Comparison of ENCODE assay signal across 23 cellular contexts in genomic region chr6:31949926-31950548, GRCh38. TPM values are rescaled to one million over a fixed set of nuclear protein-coding genes. Genes with fewer than 3 reads are reported as not detected.
DNase-seq lines count a peak whose midpoint lies in the region; ATAC-seq, FAIRE-seq and TF ChIP-seq lines count a peak whose summit lies in the region.
"Had no signal": no experiment of that assay in that cellular context is flagged by ENCODE, and none has a peak within 500 bp of the region (broad histone marks: within the 10 kb centered on the region; RNA-seq: fewer than 3 reads in every experiment).

No MANE protein-coding gene starts in this region.

- H3K4me1 ChIP-seq in HepG2 (ENCODE audit: insufficient read depth, low read length) (peaks cover 50% of the 10 kb centered on the region), right lobe of liver (peaks cover 0 to 20% (median 2%) of the 10 kb centered on the region in 4 donors), aorta (ENCODE audit: control insufficient read depth in 1 of 2, insufficient read depth in 2 of 2, low read length in 2 of 2) (no peaks in the 10 kb centered on the region)

- no peak overlapping the region for H3K27ac Mint-ChIP-seq in endothelial cell (ENCODE audit: unreplicated experiment)

- H3K27ac ChIP-seq in HepG2 (ENCODE audit: extremely low read length, insufficient read depth, low read length) (no peak overlapping the region), right lobe of liver (no peak overlapping the region), aorta (ENCODE audit: low read depth in 1 of 2, low read length in 2 of 2) (no peak overlapping the region)
- H3K27ac ChIP-seq: ascending aorta; BLaER1 treated with 17β-estradiol and CSF1 and Interleukin-3, amounts not matched to agents 10 nM and 100 nM; Peyer's patch; SJSA1; tibial artery had no signal

- FAIRE-seq in HepG2 (lab: Jason Lieb, UNC), result no peak
- no peak for FAIRE-seq in GM12892 (lab: Jason Lieb, UNC)

- H3K4me2 ChIP-seq in HepG2 (ENCODE audit: low read depth, low read length), result no peak overlapping the region

- H3K36me3 ChIP-seq in HepG2 (replicated peaks in 1 of 2; ENCODE audit: control insufficient read depth in 1 of 2, insufficient read depth in 2 of 2, low read length in 2 of 2) (peaks cover 33 to 78% of the 10 kb centered on the region in 2 experiments), right lobe of liver (peaks cover 0 to 76% (median 31%) of the 10 kb centered on the region in 4 donors), aorta (ENCODE audit: control insufficient read depth in 1 of 2, insufficient read depth in 2 of 2, low read length in 1 of 2) (peaks cover 0 to 6% of the 10 kb centered on the region in 2 donors)

- peaks cover 22% of the 10 kb centered on the region for H3K79me2 ChIP-seq in HepG2 (ENCODE audit: insufficient read depth, low read length)

- TF ChIP-seq CTCF in HepG2 (CRISPR knock-in tag; IDR thresholded peaks at IDR 0.05) (no peak), right lobe of liver (IDR thresholded peaks at IDR 0.05) (no peak), endothelial cell (IDR thresholded peaks at IDR 0.05; ENCODE audit: unreplicated experiment) (no peak)

- peaks cover 19% of the 10 kb centered on the region for H3K27me3 Mint-ChIP-seq in endothelial cell (ENCODE audit: unreplicated experiment)

- no peaks in the 10 kb centered on the region for H4K20me1 ChIP-seq in HepG2 (ENCODE audit: insufficient read depth, low read length)

- H3K9ac ChIP-seq in HepG2 (ENCODE audit: insufficient read depth, low read depth, low read length), result no peak overlapping the region
- H3K9ac ChIP-seq: BLaER1 treated with 17β-estradiol and CSF1 and Interleukin-3, amounts not matched to agents 10 nM and 100 nM had no signal

- H3K4me3 Mint-ChIP-seq in endothelial cell (ENCODE audit: unreplicated experiment), result peak overlapping the region; percentile 60
- H3K4me3 Mint-ChIP-seq: neural crest cell had no signal

- ATAC-seq in HepG2 (no peak), right lobe of liver (no peak), aorta (ENCODE audit: low FRiP score) (no peak)
- ATAC-seq: activated naive CD4-positive, alpha-beta T cell treated with anti-CD3 and anti-CD28 coated beads, Interleukin-2, amount 50 U/mL, for 72 hours; sciatic nerve; stimulated activated naive CD8-positive, alpha-beta T cell treated with anti-CD3 and anti-CD28 coated beads, Interleukin-15, Interleukin-2, amounts not matched to agents 100 U/mL and 50 U/mL, for 24 hours had no signal

- intact Hi-C loops in HepG2 (cut with micrococcal nuclease; ENCODE audit: unreplicated experiment), result loop anchor here (10.0 kb wide), 1 partner anchor 115 kb away; no protein-coding TSS in a partner anchor
- intact Hi-C loops in right lobe of liver (cut with DNase I), result loop anchor here in 1 of 2 donors (10.0 kb wide), 1 partner anchor 45 kb away; the partner anchor contains the start of gene ZBTB12
- intact Hi-C loops in aorta (cut with DNase I), result loop anchor here (5.0 kb wide), 3 partner anchors 48 to 268 kb away; partner anchors contain the start of genes ZBTB12 (in 2 of the 2), DDAH2 (in 1 of the 2) and LY6G5C (in 1 of the 2)

- H3K9me3 ChIP-seq in HepG2 (ENCODE audit: low read length) (no peaks in the 10 kb centered on the region), right lobe of liver (no peaks in the 10 kb centered on the region), aorta (ENCODE audit: control insufficient read depth, low read length) (no peaks in the 10 kb centered on the region)
- H3K9me3 ChIP-seq: ascending aorta; BLaER1 treated with 17β-estradiol and CSF1 and Interleukin-3, amounts not matched to agents 10 nM and 100 nM; Peyer's patch; SJSA1; tibial artery had no signal

- no peak overlapping the region for H2AFZ ChIP-seq in HepG2 (ENCODE audit: low read length)

- TF ChIP-seq RAD21 in HepG2 (CRISPR knock-in tag; IDR thresholded peaks at IDR 0.05), result no peak

- H3K9me3 Mint-ChIP-seq in endothelial cell (ENCODE audit: unreplicated experiment), result no peaks in the 10 kb centered on the region
- H3K9me3 Mint-ChIP-seq: activated naive CD4-positive, alpha-beta T cell treated with anti-CD3 and anti-CD28 coated beads, Interleukin-2, amount 50 U/mL, for 72 hours had no signal

- peaks cover 30% of the 10 kb centered on the region for H3K36me3 Mint-ChIP-seq in endothelial cell (ENCODE audit: low read depth, unreplicated experiment)

- no peak for TF ChIP-seq EP300 in HepG2 (IDR thresholded peaks at IDR 0.05; ENCODE audit: low read depth in 2 of 2, low read length in 2 of 2)
- TF ChIP-seq EP300 in HepG2 (CRISPR knock-in tag; IDR thresholded peaks at IDR 0.05; ENCODE audit: borderline replicate concordance), result no peak

- no peak for DNase-seq in HepG2 (ENCODE audit: low spot score)
- DNase-seq in right lobe of liver, result no peak
- no peak for DNase-seq in endothelial cell (ENCODE audit: low spot score)
- DNase-seq in aorta, result peak; percentile 10 to 32
- no peak for DNase-seq in GM12892 (ENCODE audit: insufficient read length)
- no peak for DNase-seq in anterior cingulate cortex (lab: John Stamatoyannopoulos, UW)
- DNase-seq: activated CD4-positive, alpha-beta T cell treated with anti-CD3 and anti-CD28 coated beads for 1 hour; dorsolateral prefrontal cortex; kidney glomerular epithelial cell; NCI-H187; NCI-H2171 treated with DMSO at 0.1 percent for 48 hours; NCI-H524; NK-92 treated with Interleukin-12 subunit alpha and Interleukin-12 subunit beta, amount 100 ng/mL, for 24 hours; Peyer's patch; stimulated activated naive CD8-positive, alpha-beta T cell treated with anti-CD3 and anti-CD28 coated beads, Interleukin-15, Interleukin-2, amounts not matched to agents 100 U/mL and 50 U/mL, for 24 hours; tibial artery had no signal

- in situ Hi-C loops in HepG2 (cut with HindIII; ENCODE audit: extremely low pct_ligation_motif_present, low pct_unique_long_range_greater_than_20kb), result loop anchor here (5.0 kb wide), 1 partner anchor 48 kb away; the partner anchor contains the start of gene ZBTB12

- POLR2A ChIA-PET in HepG2 (lab: Yijun Ruan, JAX), result interaction anchor here (0.6 to 6.3 kb wide), 11 partner anchors 9 to 84 kb away, joined by 3 to 69 read pairs (median 18); partner anchors contain the start of genes C2, EHMT2, NELFE and SKIC2

- WGBS in HepG2 (ENCODE audit: low lambda C conversion rate), result 87% methylated on average over 7 of the region's 7 CpGs
- 78% methylated on average over 7 of the region's 7 CpGs for WGBS in right lobe of liver (ENCODE audit: insufficient coverage, low coverage, low lambda C conversion rate, missing lambda C conversion rate)
- 76 to 81% methylated on average over 7 of the region's 7 CpGs for WGBS in aorta, 2 donors

- peak in 1 of 2 experiments; percentile 26; a peak in 1 of 4 replicates for TF ChIP-seq POLR2A in HepG2 (IDR thresholded peaks at IDR 0.05; ENCODE audit: insufficient read depth in 1 of 2, low read depth in 2 of 2, low read length in 2 of 2)
- TF ChIP-seq POLR2A in right lobe of liver (IDR thresholded peaks at IDR 0.05), result no peak
- TF ChIP-seq POLR2A in GM12892 (IDR thresholded peaks at IDR 0.05; ENCODE audit: low read depth, low read length), result no peak

- H3K4me3 ChIP-seq in HepG2 (replicated peaks in 1 of 3; ENCODE audit: insufficient read depth in 1 of 3, low read depth in 2 of 3, low read length in 3 of 3) (no peak overlapping the region), right lobe of liver (no peak overlapping the region), aorta (ENCODE audit: low read length in 2 of 2) (no peak overlapping the region)
- H3K4me3 ChIP-seq: ascending aorta; BLaER1 treated with 17β-estradiol and CSF1 and Interleukin-3, amounts not matched to agents 10 nM and 100 nM; dorsolateral prefrontal cortex; lung; Peyer's patch; SJSA1; tibial artery had no signal

- no peaks in the 10 kb centered on the region; a peak in 1 of 5 replicates for H3K27me3 ChIP-seq in HepG2 (ENCODE audit: control insufficient read depth in 1 of 2, insufficient read depth in 2 of 2, low read length in 2 of 2)
- no peaks in the 10 kb centered on the region for H3K27me3 ChIP-seq in right lobe of liver
- H3K27me3 ChIP-seq in aorta (ENCODE audit: control insufficient read depth in 1 of 2, insufficient read depth in 2 of 2, low read length in 1 of 2), result no peaks in the 10 kb centered on the region
- H3K27me3 ChIP-seq: ascending aorta; BLaER1 treated with 17β-estradiol and CSF1 and Interleukin-3, amounts not matched to agents 10 nM and 100 nM; dorsolateral prefrontal cortex; Peyer's patch; SJSA1; tibial artery had no signal

- CTCF ChIA-PET in HepG2 (lab: Yijun Ruan, JAX; ENCODE audit: low intra/inter-chr PET ratio, low total read pairs), result no interaction called here

- no TSS peak for BruUV-seq in HepG2 (replicated peaks; lab: Mats Ljungman, UMichigan)

- peaks cover 2% of the 10 kb centered on the region for H3K4me1 Mint-ChIP-seq in endothelial cell (ENCODE audit: unreplicated experiment)
- H3K4me1 Mint-ChIP-seq: neural crest cell had no signal

RNA-seq across cellular contexts. Expression of gene CFB, which starts 4.1 kb away (rescaled TPM):
- 71.1 and 171 TPM in 2 replicates for total RNA-seq in HepG2 (2016; rRNA removed; fragmentation: Illumina TruSeq; extraction: Trizol)
- total RNA-seq in HepG2 (2016; cell fraction: cytosol; rRNA removed; fragmentation: Illumina TruSeq; extraction: Trizol; ENCODE audit: low read depth), result 36.8 and 37.7 TPM in 2 replicates
- total RNA-seq in HepG2 (2016; cell fraction: insoluble cytoplasmic fraction; rRNA removed; fragmentation: Illumina TruSeq; extraction: Trizol), result 65.1 and 180 TPM in 2 replicates
- total RNA-seq in HepG2 (2016; cell fraction: membrane; rRNA removed; fragmentation: Illumina TruSeq; extraction: Trizol), result 37.5 and 44.4 TPM in 2 replicates
- 202 and 235 TPM in 2 replicates for total RNA-seq in HepG2 (2016; cell fraction: nucleus; rRNA removed; fragmentation: Illumina TruSeq; extraction: Trizol)
- polyA plus RNA-seq in HepG2 (2011; rRNA removed), result 513 and 772 TPM in 2 replicates
- polyA plus RNA-seq in HepG2 (2011; cell fraction: cytosol; rRNA removed), result 355 and 506 TPM in 2 replicates
- polyA plus RNA-seq in HepG2 (2011; cell fraction: nucleus; rRNA removed), result 3,065 and 3,175 TPM in 2 replicates
- polyA plus RNA-seq in HepG2 (2012), result 460 and 611 TPM in 2 replicates
- 25.3 and 27.9 TPM in 2 replicates for polyA plus RNA-seq in HepG2 (2016; cell fraction: cytosol; fragmentation: Illumina TruSeq; extraction: Trizol; ENCODE audit: low read depth)
- 66.3 and 72.4 TPM in 2 replicates for polyA plus RNA-seq in HepG2 (2016; cell fraction: insoluble cytoplasmic fraction; fragmentation: Illumina TruSeq; extraction: Trizol; ENCODE audit: low read depth)
- polyA plus RNA-seq in HepG2 (2016; cell fraction: membrane; fragmentation: Illumina TruSeq; extraction: Trizol; ENCODE audit: low read depth), result 31.9 and 32.4 TPM in 2 replicates
- polyA plus RNA-seq in HepG2 (2016; cell fraction: nucleus; fragmentation: Illumina TruSeq; extraction: Trizol; ENCODE audit: insufficient read depth, low read depth), result 450 and 455 TPM in 2 replicates
- polyA minus RNA-seq in HepG2 (2011; rRNA and poly(A)+ RNA removed; ENCODE audit: low replicate concordance), result 88.1 and 583 TPM in 2 replicates
- polyA minus RNA-seq in HepG2 (2011; cell fraction: cytosol; rRNA and poly(A)+ RNA removed), result 179 and 284 TPM in 2 replicates
- polyA minus RNA-seq in HepG2 (2011; cell fraction: nucleus; rRNA and poly(A)+ RNA removed), result 584 and 876 TPM in 2 replicates
- total RNA-seq in right lobe of liver, result 1,000 to 10,000 TPM; 1,939 to 4,112 (median 3,131) TPM
- total RNA-seq in endothelial cell (ENCODE audit: unreplicated experiment), result not detected
- total RNA-seq in aorta, result 100 to 1,000 TPM in 1 of 2 donors, 10 to 100 TPM in 1; 56.7 to 141 TPM
- polyA plus RNA-seq in aorta, result 10 to 100 TPM; 26.4 to 90.4 TPM
- polyA plus RNA-seq in GM12892 (2012; ENCODE audit: missing spikeins), result 1.4 TPM
- total RNA-seq: neural crest cell had no signal

RNA-seq across cellular contexts. Expression of gene NELFE, which starts 8.7 kb away (rescaled TPM):
- total RNA-seq in HepG2 (2016; rRNA removed; fragmentation: Illumina TruSeq; extraction: Trizol), result 69.8 and 80.4 TPM in 2 replicates
- total RNA-seq in HepG2 (2016; cell fraction: cytosol; rRNA removed; fragmentation: Illumina TruSeq; extraction: Trizol; ENCODE audit: low read depth), result 16.4 and 17.3 TPM in 2 replicates
- total RNA-seq in HepG2 (2016; cell fraction: insoluble cytoplasmic fraction; rRNA removed; fragmentation: Illumina TruSeq; extraction: Trizol), result 74.0 and 80.6 TPM in 2 replicates
- 26.9 and 28.4 TPM in 2 replicates for total RNA-seq in HepG2 (2016; cell fraction: membrane; rRNA removed; fragmentation: Illumina TruSeq; extraction: Trizol)
- total RNA-seq in HepG2 (2016; cell fraction: nucleus; rRNA removed; fragmentation: Illumina TruSeq; extraction: Trizol), result 42.0 and 51.8 TPM in 2 replicates
- 51.3 and 57.3 TPM in 2 replicates for polyA plus RNA-seq in HepG2 (2011; rRNA removed)
- 47.6 and 49.7 TPM in 2 replicates for polyA plus RNA-seq in HepG2 (2011; cell fraction: cytosol; rRNA removed)
- polyA plus RNA-seq in HepG2 (2011; cell fraction: nucleus; rRNA removed), result 88.2 and 90.6 TPM in 2 replicates
- polyA plus RNA-seq in HepG2 (2012), result 44.8 and 55.5 TPM in 2 replicates
- 23.1 and 27.4 TPM in 2 replicates for polyA plus RNA-seq in HepG2 (2016; cell fraction: cytosol; fragmentation: Illumina TruSeq; extraction: Trizol; ENCODE audit: low read depth)
- 108 and 114 TPM in 2 replicates for polyA plus RNA-seq in HepG2 (2016; cell fraction: insoluble cytoplasmic fraction; fragmentation: Illumina TruSeq; extraction: Trizol; ENCODE audit: low read depth)
- polyA plus RNA-seq in HepG2 (2016; cell fraction: membrane; fragmentation: Illumina TruSeq; extraction: Trizol; ENCODE audit: low read depth), result 26.7 and 29.7 TPM in 2 replicates
- 92.2 and 97.8 TPM in 2 replicates for polyA plus RNA-seq in HepG2 (2016; cell fraction: nucleus; fragmentation: Illumina TruSeq; extraction: Trizol; ENCODE audit: insufficient read depth, low read depth)
- polyA minus RNA-seq in HepG2 (2011; rRNA and poly(A)+ RNA removed; ENCODE audit: low replicate concordance), result 21.2 and 60.8 TPM in 2 replicates
- polyA minus RNA-seq in HepG2 (2011; cell fraction: cytosol; rRNA and poly(A)+ RNA removed), result 19.5 and 20.9 TPM in 2 replicates
- 23.2 and 28.1 TPM in 2 replicates for polyA minus RNA-seq in HepG2 (2011; cell fraction: nucleus; rRNA and poly(A)+ RNA removed)
- 10 to 100 TPM in 5 of 6 experiments, 1 to 10 TPM in 1; 9.3 to 33.8 (median 18.3) TPM for total RNA-seq in right lobe of liver
- total RNA-seq in endothelial cell (ENCODE audit: unreplicated experiment), result 47.8 TPM
- total RNA-seq in aorta, result 10 to 100 TPM; 42.2 to 55.5 TPM
- 10 to 100 TPM; 61.9 to 71.5 TPM for polyA plus RNA-seq in aorta
- 51.4 TPM for polyA plus RNA-seq in GM12892 (2012; ENCODE audit: missing spikeins)

RNA-seq across cellular contexts. Expression of gene SKIC2, which starts 8.9 kb away (rescaled TPM):
- total RNA-seq in HepG2 (2016; rRNA removed; fragmentation: Illumina TruSeq; extraction: Trizol) (59.7 and 67.1 TPM in 2 replicates), right lobe of liver (10 to 100 TPM; 26.3 to 73.1 (median 47.1) TPM), endothelial cell (ENCODE audit: unreplicated experiment) (63.4 TPM), aorta (10 to 100 TPM; 53.8 to 90.3 TPM)
- 7.6 and 9.8 TPM in 2 replicates for total RNA-seq in HepG2 (2016; cell fraction: cytosol; rRNA removed; fragmentation: Illumina TruSeq; extraction: Trizol; ENCODE audit: low read depth)
- 53.4 and 70.9 TPM in 2 replicates for total RNA-seq in HepG2 (2016; cell fraction: insoluble cytoplasmic fraction; rRNA removed; fragmentation: Illumina TruSeq; extraction: Trizol)
- 13.4 and 14.4 TPM in 2 replicates for total RNA-seq in HepG2 (2016; cell fraction: membrane; rRNA removed; fragmentation: Illumina TruSeq; extraction: Trizol)
- total RNA-seq in HepG2 (2016; cell fraction: nucleus; rRNA removed; fragmentation: Illumina TruSeq; extraction: Trizol), result 77.4 and 85.4 TPM in 2 replicates
- polyA plus RNA-seq in HepG2 (2011; rRNA removed) (68.4 and 76.1 TPM in 2 replicates), aorta (100 to 1,000 TPM in 1 of 2 donors, 10 to 100 TPM in 1; 26.7 to 188 TPM)
- 18.2 and 29.4 TPM in 2 replicates for polyA plus RNA-seq in HepG2 (2011; cell fraction: cytosol; rRNA removed)
- polyA plus RNA-seq in HepG2 (2011; cell fraction: nucleus; rRNA removed), result 625 and 693 TPM in 2 replicates
- polyA plus RNA-seq in HepG2 (2012), result 56.2 and 67.8 TPM in 2 replicates
- 4.6 and 5.9 TPM in 2 replicates for polyA plus RNA-seq in HepG2 (2016; cell fraction: cytosol; fragmentation: Illumina TruSeq; extraction: Trizol; ENCODE audit: low read depth)
- polyA plus RNA-seq in HepG2 (2016; cell fraction: insoluble cytoplasmic fraction; fragmentation: Illumina TruSeq; extraction: Trizol; ENCODE audit: low read depth), result 42.8 and 43.4 TPM in 2 replicates
- polyA plus RNA-seq in HepG2 (2016; cell fraction: membrane; fragmentation: Illumina TruSeq; extraction: Trizol; ENCODE audit: low read depth), result 9.6 and 10.0 TPM in 2 replicates
- polyA plus RNA-seq in HepG2 (2016; cell fraction: nucleus; fragmentation: Illumina TruSeq; extraction: Trizol; ENCODE audit: insufficient read depth, low read depth), result 189 and 193 TPM in 2 replicates
- polyA minus RNA-seq in HepG2 (2011; rRNA and poly(A)+ RNA removed; ENCODE audit: low replicate concordance), result 100 and 116 TPM in 2 replicates
- 33.1 and 33.7 TPM in 2 replicates for polyA minus RNA-seq in HepG2 (2011; cell fraction: cytosol; rRNA and poly(A)+ RNA removed)
- polyA minus RNA-seq in HepG2 (2011; cell fraction: nucleus; rRNA and poly(A)+ RNA removed), result 135 and 162 TPM in 2 replicates
- polyA plus RNA-seq in GM12892 (2012; ENCODE audit: missing spikeins), result 44.8 TPM

RNA-seq across cellular contexts. Expression of gene DXO, which starts 21.9 kb away (rescaled TPM):
- total RNA-seq in HepG2 (2016; rRNA removed; fragmentation: Illumina TruSeq; extraction: Trizol) (10.8 and 18.6 TPM in 2 replicates), right lobe of liver (10 to 100 TPM in 5 of 6 experiments, 1 to 10 TPM in 1; 9.8 to 14.6 (median 12.1) TPM), endothelial cell (ENCODE audit: unreplicated experiment) (12.6 TPM), aorta (10 to 100 TPM; 20.2 to 20.5 TPM)
- 9.0 and 14.9 TPM in 2 replicates for total RNA-seq in HepG2 (2016; cell fraction: cytosol; rRNA removed; fragmentation: Illumina TruSeq; extraction: Trizol; ENCODE audit: low read depth)
- total RNA-seq in HepG2 (2016; cell fraction: insoluble cytoplasmic fraction; rRNA removed; fragmentation: Illumina TruSeq; extraction: Trizol), result 12.3 and 16.4 TPM in 2 replicates
- total RNA-seq in HepG2 (2016; cell fraction: membrane; rRNA removed; fragmentation: Illumina TruSeq; extraction: Trizol), result 10.9 and 16.6 TPM in 2 replicates
- 17.8 and 22.3 TPM in 2 replicates for total RNA-seq in HepG2 (2016; cell fraction: nucleus; rRNA removed; fragmentation: Illumina TruSeq; extraction: Trizol)
- polyA plus RNA-seq in HepG2 (2011; rRNA removed) (26.2 and 28.9 TPM in 2 replicates), aorta (10 to 100 TPM in 1 of 2 donors, 1 to 10 TPM in 1; 5.1 to 41.7 TPM)
- 17.8 and 24.8 TPM in 2 replicates for polyA plus RNA-seq in HepG2 (2011; cell fraction: cytosol; rRNA removed)
- 145 and 157 TPM in 2 replicates for polyA plus RNA-seq in HepG2 (2011; cell fraction: nucleus; rRNA removed)
- 16.4 and 25.9 TPM in 2 replicates for polyA plus RNA-seq in HepG2 (2012)
- 12.5 and 17.3 TPM in 2 replicates for polyA plus RNA-seq in HepG2 (2016; cell fraction: cytosol; fragmentation: Illumina TruSeq; extraction: Trizol; ENCODE audit: low read depth)
- polyA plus RNA-seq in HepG2 (2016; cell fraction: insoluble cytoplasmic fraction; fragmentation: Illumina TruSeq; extraction: Trizol; ENCODE audit: low read depth), result 16.7 and 17.2 TPM in 2 replicates
- polyA plus RNA-seq in HepG2 (2016; cell fraction: membrane; fragmentation: Illumina TruSeq; extraction: Trizol; ENCODE audit: low read depth), result 14.6 and 18.4 TPM in 2 replicates
- 53.7 and 55.2 TPM in 2 replicates for polyA plus RNA-seq in HepG2 (2016; cell fraction: nucleus; fragmentation: Illumina TruSeq; extraction: Trizol; ENCODE audit: insufficient read depth, low read depth)
- 43.0 TPM in 2 replicates for polyA minus RNA-seq in HepG2 (2011; rRNA and poly(A)+ RNA removed; ENCODE audit: low replicate concordance)
- polyA minus RNA-seq in HepG2 (2011; cell fraction: cytosol; rRNA and poly(A)+ RNA removed), result 10.4 TPM in 2 replicates
- polyA minus RNA-seq in HepG2 (2011; cell fraction: nucleus; rRNA and poly(A)+ RNA removed), result 34.1 and 38.2 TPM in 2 replicates
- polyA plus RNA-seq in GM12892 (2012; ENCODE audit: missing spikeins), result 14.0 TPM

RNA-seq across cellular contexts. Expression of gene C2, which starts 22.5 kb away (rescaled TPM):
- 70.9 and 165 TPM in 2 replicates for total RNA-seq in HepG2 (2016; rRNA removed; fragmentation: Illumina TruSeq; extraction: Trizol)
- 13.2 and 15.8 TPM in 2 replicates for total RNA-seq in HepG2 (2016; cell fraction: cytosol; rRNA removed; fragmentation: Illumina TruSeq; extraction: Trizol; ENCODE audit: low read depth)
- total RNA-seq in HepG2 (2016; cell fraction: insoluble cytoplasmic fraction; rRNA removed; fragmentation: Illumina TruSeq; extraction: Trizol), result 59.3 and 162 TPM in 2 replicates
- 25.4 and 27.2 TPM in 2 replicates for total RNA-seq in HepG2 (2016; cell fraction: membrane; rRNA removed; fragmentation: Illumina TruSeq; extraction: Trizol)
- total RNA-seq in HepG2 (2016; cell fraction: nucleus; rRNA removed; fragmentation: Illumina TruSeq; extraction: Trizol), result 122 and 155 TPM in 2 replicates
- polyA plus RNA-seq in HepG2 (2011; rRNA removed), result 307 and 450 TPM in 2 replicates
- polyA plus RNA-seq in HepG2 (2011; cell fraction: cytosol; rRNA removed), result 311 and 377 TPM in 2 replicates
- 302 and 372 TPM in 2 replicates for polyA plus RNA-seq in HepG2 (2011; cell fraction: nucleus; rRNA removed)
- 396 and 449 TPM in 2 replicates for polyA plus RNA-seq in HepG2 (2012)
- polyA plus RNA-seq in HepG2 (2016; cell fraction: cytosol; fragmentation: Illumina TruSeq; extraction: Trizol; ENCODE audit: low read depth), result 15.6 and 16.1 TPM in 2 replicates
- polyA plus RNA-seq in HepG2 (2016; cell fraction: insoluble cytoplasmic fraction; fragmentation: Illumina TruSeq; extraction: Trizol; ENCODE audit: low read depth), result 54.0 and 67.9 TPM in 2 replicates
- 22.0 and 23.6 TPM in 2 replicates for polyA plus RNA-seq in HepG2 (2016; cell fraction: membrane; fragmentation: Illumina TruSeq; extraction: Trizol; ENCODE audit: low read depth)
- 194 and 212 TPM in 2 replicates for polyA plus RNA-seq in HepG2 (2016; cell fraction: nucleus; fragmentation: Illumina TruSeq; extraction: Trizol; ENCODE audit: insufficient read depth, low read depth)
- polyA minus RNA-seq in HepG2 (2011; rRNA and poly(A)+ RNA removed; ENCODE audit: low replicate concordance), result 0.58 and 518 TPM in 2 replicates
- 120 and 232 TPM in 2 replicates for polyA minus RNA-seq in HepG2 (2011; cell fraction: cytosol; rRNA and poly(A)+ RNA removed)
- 89.4 and 148 TPM in 2 replicates for polyA minus RNA-seq in HepG2 (2011; cell fraction: nucleus; rRNA and poly(A)+ RNA removed)
- total RNA-seq in right lobe of liver, result 100 to 1,000 TPM; 309 to 739 (median 533) TPM
- 0.82 TPM for total RNA-seq in endothelial cell (ENCODE audit: unreplicated experiment)
- 10 to 100 TPM; 20.8 to 46.6 TPM for total RNA-seq in aorta
- polyA plus RNA-seq in aorta, result 10 to 100 TPM in 1 of 2 donors, 1 to 10 TPM in 1; 5.6 to 16.7 TPM
- not detected for polyA plus RNA-seq in GM12892 (2012; ENCODE audit: missing spikeins)

Comparison
In these comparisons a context has a peak if more than half of its experiments do, and no peak if none do; other contexts are left out.
1. DNase-seq: peak in aorta (2 of 2); none in HepG2 (single experiment), right lobe of liver (0 of 3), endothelial cell (single experiment), GM12892 (single experiment) and anterior cingulate cortex (0 of 58).
2. RNA of gene CFB, which starts 4.1 kb away (total RNA-seq): 1,939 to 4,112 TPM in right lobe of liver, 36.8 to 235 TPM in HepG2 and 56.7 to 141 TPM in aorta; not detected in endothelial cell (single experiment); every median in the first group is over 10 times any median in the second.